17 cellular contexts compared by ENCODE assay signal in the genomic region with DNA sequence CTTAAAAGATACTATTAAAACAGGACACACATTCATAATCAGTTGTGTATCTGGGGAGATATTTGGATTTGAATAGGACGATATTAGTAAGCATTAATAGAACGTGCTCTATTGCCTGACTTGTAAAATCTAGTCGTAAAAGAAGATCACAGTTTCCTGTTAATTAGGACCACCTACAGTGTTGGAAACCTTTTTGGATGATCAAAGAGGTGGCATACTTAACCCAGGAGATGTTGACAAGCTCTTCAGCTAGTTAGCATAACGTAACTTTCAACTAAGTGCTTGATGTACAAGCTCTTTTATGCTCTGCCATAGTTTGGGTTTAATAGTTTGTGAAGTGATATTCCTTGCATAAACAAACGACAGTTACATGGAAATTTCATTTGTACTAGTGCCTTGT.
"Had no signal": no experiment of that assay in that cellular context is flagged by ENCODE, and none has a peak within 500 bp of the region (broad histone marks: within the 10 kb centered on the region; RNA-seq: fewer than 3 reads in every experiment).

No MANE protein-coding gene starts in this region.

- H3K9me3 ChIP-seq: body of pancreas, sigmoid colon, tibial nerve had no signal

- H3K4me1 ChIP-seq: body of pancreas, left ventricle myocardium inferior, sigmoid colon, tibial nerve had no signal

- H3K27ac ChIP-seq: body of pancreas, epithelial cell of prostate, left ventricle myocardium inferior, sigmoid colon, tibial nerve had no signal

- H3K27me3 ChIP-seq: body of pancreas, sigmoid colon, tibial nerve had no signal

- H3K36me3 ChIP-seq: left ventricle myocardium inferior, sigmoid colon, tibial nerve had no signal

- H3K4me3 ChIP-seq: body of pancreas, left ventricle myocardium inferior, sigmoid colon, tibial nerve had no signal

- DNase-seq: activated CD4-positive, alpha-beta T cell treated with anti-CD3 and anti-CD28 coated beads, Interleukin-2, amount 50 U/mL, for 48 hours; activated CD4-positive, CD25-positive, alpha-beta regulatory T cell treated with anti-CD3 and anti-CD28 coated beads, Interleukin-2, amount 50 U/mL, for 72 hours; activated effector memory CD4-positive, alpha-beta T cell treated with anti-CD3 and anti-CD28 coated beads, Interleukin-2, amount 50 U/mL, for 16 hours; activated T-cell treated with anti-CD3 and anti-CD28 coated beads, Interleukin-2, amount 50 U/mL, for 4 hours; amniotic stem cell; body of pancreas; cortex of kidney; effector memory CD4-positive, alpha-beta T cell; kidney; left ventricle myocardium inferior; nephron progenitor cell; sigmoid colon; stimulated activated CD4-positive, alpha-beta T cell treated with anti-CD3 and anti-CD28 coated beads, Interleukin-2, amount 100 ng/mL, for 24 hours; stimulated activated naive B cell treated with anti-CD40 and anti-IgM and Interleukin-4, amounts not matched to agents 10 μg/mL and 1 μg/mL and 100 μg/mL, for 72 hours had no signal

- ATAC-seq: activated naive CD4-positive, alpha-beta T cell treated with anti-CD3 and anti-CD28 coated beads, Interleukin-2, amount 50 U/mL, for 72 hours; activated T-cell treated with anti-CD3 and anti-CD28 coated beads, Interleukin-2, amount 50 U/mL, for 4 hours; body of pancreas; stimulated activated naive B cell treated with anti-CD40 and anti-IgM and Interleukin-4, amounts not matched to agents 10 μg/mL and 1 μg/mL and 100 μg/mL, for 72 hours had no signal
